In the genomic region with DNA sequence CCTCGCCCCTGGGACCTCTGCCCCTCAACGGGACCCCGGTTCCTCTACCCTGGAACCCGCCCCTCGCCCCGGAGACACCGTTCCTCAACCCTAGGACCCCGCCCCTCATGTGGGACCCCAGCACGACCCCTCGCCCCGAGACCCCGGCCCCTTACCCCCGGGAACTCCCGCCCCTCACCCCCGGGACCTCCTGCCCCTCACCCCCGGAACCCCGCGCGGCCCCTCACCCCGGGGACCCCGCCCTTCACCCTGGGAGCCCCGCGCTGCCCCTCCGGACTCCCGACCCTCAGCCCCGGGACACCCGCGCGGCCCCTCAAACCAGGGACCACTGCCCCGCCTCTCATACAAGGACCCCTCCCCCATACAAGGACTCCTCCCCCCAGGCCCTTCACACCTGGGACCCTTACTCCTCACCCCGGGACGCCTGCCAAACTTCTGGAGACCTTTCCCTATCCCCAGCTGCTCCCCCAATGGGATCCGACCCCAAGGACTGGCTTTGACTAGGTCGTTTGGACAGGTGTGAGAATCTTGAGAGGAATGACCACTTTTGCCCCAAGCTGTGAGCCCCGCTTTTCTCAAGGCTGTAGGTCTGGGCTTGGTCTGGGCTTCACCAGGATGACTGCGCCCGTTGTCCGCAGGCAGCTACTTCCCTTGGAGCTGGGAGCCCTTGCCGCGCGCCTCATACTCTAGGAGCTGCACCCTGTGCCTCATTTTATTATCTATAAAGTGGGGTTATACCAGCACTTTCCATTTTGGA, we compare ENCODE assay signal across 8 cellular contexts. TPM values are rescaled to one million over a fixed set of nuclear protein-coding genes. Genes with fewer than 3 reads are reported as not detected.
DNase-seq lines count a peak whose midpoint lies in the region; ATAC-seq, FAIRE-seq and TF ChIP-seq lines count a peak whose summit lies in the region.

No MANE protein-coding gene starts in this region.

- H3K27ac Mint-ChIP-seq in brain, result peak overlapping the region; percentile 77 to 97 (median 92)

- TF ChIP-seq CTCF in GM13976 (IDR thresholded peaks at IDR 0.05; ENCODE audit: borderline replicate concordance, control extremely low read depth, extremely low read depth, insufficient read depth, missing control alignments) (no peak), Peyer's patch (IDR thresholded peaks at IDR 0.05) (no peak), brain (conservative IDR thresholded peaks at IDR 0.05) (no peak)

- H3K9me3 ChIP-seq in Peyer's patch (no peaks in the 10 kb centered on the region), small intestine (ENCODE audit: control insufficient read depth, low read depth) (no peaks in the 10 kb centered on the region)

- H3K36me3 ChIP-seq in Peyer's patch (peaks cover 0 to 8% (median 0%) of the 10 kb centered on the region in 3 donors), small intestine (ENCODE audit: control insufficient read depth in 2 of 2, insufficient read depth in 2 of 2, low read length in 2 of 2) (peaks cover 0 to 2% of the 10 kb centered on the region in 2 donors)

- 3 to 7% (median 3%) methylated on average over 23 to 41 of the region's 41 CpGs for WGBS in small intestine, 3 donors

- peaks cover 4% of the 10 kb centered on the region for H3K27me3 Mint-ChIP-seq in brain

- H3K36me3 Mint-ChIP-seq in brain, result peaks cover 15% of the 10 kb centered on the region

- H3K27me3 ChIP-seq in Peyer's patch (no peaks in the 10 kb centered on the region), small intestine (ENCODE audit: control insufficient read depth in 2 of 2, insufficient read depth in 2 of 2, low read length in 2 of 2) (no peaks in the 10 kb centered on the region)

- no peaks in the 10 kb centered on the region for H3K9me3 Mint-ChIP-seq in brain

- in situ Hi-C loops in GM13976 (cut with MboI; ENCODE audit: low sequenced_read_pairs, unreplicated experiment), result no loop called here

- DNase-seq in GM13976 (ENCODE audit: low spot score), result peak; percentile 49
- DNase-seq in Peyer's patch, result peak; percentile 37 to 66 (median 62)
- peak; percentile 63 for DNase-seq in islet precursor cell
- peak; percentile 52 for DNase-seq in small intestine
- no peak for DNase-seq in NCI-H146 (lab: John Stamatoyannopoulos, UW)

- H3K4me1 ChIP-seq in Peyer's patch (peaks cover 0 to 38% (median 6%) of the 10 kb centered on the region in 4 donors), small intestine (ENCODE audit: control insufficient read depth in 2 of 2, insufficient read depth in 1 of 2, low read depth in 1 of 2, low read length in 1 of 2) (peaks cover 0 to 9% of the 10 kb centered on the region in 2 donors)

- H3K4me1 Mint-ChIP-seq in brain, result peaks cover 51% of the 10 kb centered on the region

- peak overlapping the region; percentile 92 to 95 (median 94) for H3K4me3 Mint-ChIP-seq in brain

- FAIRE-seq in small intestine (lab: Jason Lieb, UNC), result no peak

- ATAC-seq in HG03108 (IDR thresholded peaks at IDR 0.05; ENCODE audit: unreplicated experiment) (no peak), GM18868 (IDR thresholded peaks at IDR 0.05; ENCODE audit: unreplicated experiment) (no peak)

- H3K4me3 ChIP-seq in Peyer's patch (peak overlapping the region; percentile 99 to 100 (median 100)), small intestine (ENCODE audit: low read depth in 1 of 2, low read length in 2 of 2) (peak overlapping the region; percentile 79 to 82)

- H3K27ac ChIP-seq in Peyer's patch (peak overlapping the region; percentile 90 to 96 (median 92)), small intestine (ENCODE audit: low read depth in 1 of 2, low read length in 1 of 2) (peak overlapping the region; percentile 71 to 75)

- TF ChIP-seq POLR2A in Peyer's patch (IDR thresholded peaks at IDR 0.05), result no peak

RNA-seq across cellular contexts. Expression of gene DIP2A, which starts 0.8 kb away (rescaled TPM):
- total RNA-seq in Peyer's patch, result 100 to 1,000 TPM in 1 of 4 donors, 10 to 100 TPM in 3; 69.9 to 108 (median 85.3) TPM
- polyA plus RNA-seq in brain (ENCODE audit: insufficient read depth, low read depth, low replicate concordance) (10.2 TPM), small intestine (10 to 100 TPM; 13.8 to 27.3 (median 18.4) TPM)
